ENCODE assay signal across 13 cellular contexts in the genomic region with DNA sequence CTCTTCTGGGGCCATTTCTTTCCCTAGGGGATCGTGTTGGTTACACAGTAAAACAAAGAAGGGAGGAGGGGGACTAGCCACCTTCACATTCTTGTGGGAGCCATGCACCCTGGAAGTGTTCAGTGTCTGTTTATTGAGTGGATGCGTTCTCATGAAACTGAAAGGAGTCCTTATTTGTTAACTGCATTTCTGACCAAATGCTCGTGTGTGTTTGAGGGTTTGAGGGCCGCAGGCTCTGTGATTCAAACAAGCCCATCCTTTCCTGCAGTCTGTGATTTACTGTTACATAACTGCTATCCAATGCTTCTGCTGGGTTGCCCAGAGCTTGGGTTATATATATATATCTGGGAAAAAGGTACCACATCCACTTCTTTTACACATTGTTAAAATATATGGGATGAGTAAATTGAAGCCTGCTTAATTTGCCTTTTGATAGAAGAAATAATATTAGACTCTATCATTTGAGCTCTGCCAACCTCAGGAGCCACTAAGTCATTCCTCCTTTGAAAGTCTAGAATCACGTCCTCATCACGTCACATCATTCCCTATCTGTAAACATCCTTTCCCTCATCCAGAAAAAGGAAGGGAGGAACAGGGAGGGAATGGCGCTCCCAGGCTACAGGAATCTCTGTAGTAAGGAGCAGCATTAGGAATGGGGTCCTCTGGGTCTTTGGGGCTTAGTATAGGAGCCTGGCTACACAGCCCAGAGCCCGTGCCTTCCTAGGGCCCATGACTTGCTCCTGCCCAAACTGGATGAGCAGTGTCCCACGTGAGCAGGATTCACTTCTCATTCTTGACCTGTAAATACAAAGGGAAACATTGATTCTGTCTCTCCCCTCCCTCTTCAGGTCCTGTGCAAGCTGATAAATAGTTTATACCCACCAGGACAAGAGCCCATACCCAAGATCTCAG. TPM values are rescaled to one million over a fixed set of nuclear protein-coding genes. Genes with fewer than 3 reads are reported as not detected.
DNase-seq lines count a peak whose midpoint lies in the region; ATAC-seq and TF ChIP-seq lines count a peak whose summit lies in the region.
"Had no signal": no experiment of that assay in that cellular context is flagged by ENCODE, and none has a peak within 500 bp of the region (broad histone marks: within the 10 kb centered on the region; RNA-seq: fewer than 3 reads in every experiment).

No MANE protein-coding gene starts in this region.

- in situ Hi-C loops in astrocyte of the cerebellum (cut with HindIII; ENCODE audit: low sequenced_read_pairs): no loop called here

- H3K4me3 ChIP-seq in HFF-Myc (replicated peaks; ENCODE audit: low read depth, low read length) (peak overlapping the region; percentile 40), astrocyte of the cerebellum (ENCODE audit: low read depth, low read length) (peak overlapping the region; percentile 53)
- H3K4me3 ChIP-seq: MG63 had no signal

- TF ChIP-seq CTCF in HFF-Myc (IDR thresholded peaks at IDR 0.05; ENCODE audit: low read depth, low read length, missing control alignments) (no peak), astrocyte of the cerebellum (IDR thresholded peaks at IDR 0.05; ENCODE audit: low read depth, low read length, missing control alignments) (no peak)

- H3K27me3 ChIP-seq in layer of hippocampus (ENCODE audit: control insufficient read depth, insufficient read depth, low read length): no peaks in the 10 kb centered on the region
- H3K27me3 ChIP-seq: MG63 had no signal

- H3K27ac ChIP-seq in layer of hippocampus (ENCODE audit: low read depth, low read length): peak overlapping the region; percentile 15
- H3K27ac ChIP-seq: cardiac muscle cell, neutrophil, upper lobe of left lung had no signal

- H3K27me3 Mint-ChIP-seq in stimulated activated memory B cell treated with anti-CD40 and anti-IgM and Interleukin-4, amounts not matched to agents 10 μg/mL and 1 μg/mL and 100 μg/mL, for 72 hours: peaks cover 8% of the 10 kb centered on the region

- DNase-seq in EH (ENCODE audit: low read depth): peak; percentile 16
- DNase-seq in HFF-Myc (ENCODE audit: extremely low read depth, low read depth): no peak
- no peak for DNase-seq in astrocyte of the cerebellum (ENCODE audit: low read depth)
- no peak for DNase-seq in HuH-7.5 (ENCODE audit: low spot score)
- no peak for DNase-seq in GDM1 (lab: John Stamatoyannopoulos, UW)
- DNase-seq in A172 (ENCODE audit: low spot score): no peak
- DNase-seq: activated CD4-positive, alpha-beta T cell treated with anti-CD3 and anti-CD28 coated beads, Interleukin-2, amount 50 U/mL, for 1 hour; MG63 had no signal

- H3K36me3 Mint-ChIP-seq in stimulated activated memory B cell treated with anti-CD40 and anti-IgM and Interleukin-4, amounts not matched to agents 10 μg/mL and 1 μg/mL and 100 μg/mL, for 72 hours: no peaks in the 10 kb centered on the region

- peaks cover 22% of the 10 kb centered on the region for H3K4me1 Mint-ChIP-seq in stimulated activated memory B cell treated with anti-CD40 and anti-IgM and Interleukin-4, amounts not matched to agents 10 μg/mL and 1 μg/mL and 100 μg/mL, for 72 hours

- H3K4me3 Mint-ChIP-seq in stimulated activated memory B cell treated with anti-CD40 and anti-IgM and Interleukin-4, amounts not matched to agents 10 μg/mL and 1 μg/mL and 100 μg/mL, for 72 hours: no peak overlapping the region

- H3K27ac Mint-ChIP-seq in stimulated activated memory B cell treated with anti-CD40 and anti-IgM and Interleukin-4, amounts not matched to agents 10 μg/mL and 1 μg/mL and 100 μg/mL, for 72 hours: no peak overlapping the region

- H3K9me3 Mint-ChIP-seq in stimulated activated memory B cell treated with anti-CD40 and anti-IgM and Interleukin-4, amounts not matched to agents 10 μg/mL and 1 μg/mL and 100 μg/mL, for 72 hours: no peaks in the 10 kb centered on the region

- no peak for ATAC-seq in stimulated activated memory B cell treated with anti-CD40 and anti-IgM and Interleukin-4, amounts not matched to agents 10 μg/mL and 1 μg/mL and 100 μg/mL, for 72 hours

RNA-seq across cellular contexts. Expression of a gene that starts 1.5 kb away (rescaled TPM):
- not detected in 2 replicates for total RNA-seq in A172 (2014; rRNA removed; shearing (Covaris generic))

RNA-seq across cellular contexts. Expression of a gene that starts 21.4 kb away (rescaled TPM):
- total RNA-seq in A172 (2014; rRNA removed; shearing (Covaris generic)): 71.4 and 91.0 TPM in 2 replicates

RNA-seq across cellular contexts. Expression of a gene that starts 34.4 kb away (rescaled TPM):
- total RNA-seq in A172 (2014; rRNA removed; shearing (Covaris generic)): 0.16 TPM in 1 of 2 replicates, not detected in the other
- total RNA-seq: cardiac muscle cell had no signal
